8 cellular contexts compared by ENCODE assay signal in genomic region chr19:52570005-52570861, GRCh38. TPM values are rescaled to one million over a fixed set of nuclear protein-coding genes. Genes with fewer than 3 reads are reported as not detected.
A peak's percentile ranks its signal among the peaks of the same experiment; 100 is the strongest.
DNase-seq lines count a peak whose midpoint lies in the region; ATAC-seq, FAIRE-seq and TF ChIP-seq lines count a peak whose summit lies in the region.

Gene ZNF701, plus strand, starts transcription at chr19:52570287. Its CDS starts 3,861 bp downstream, at chr19:52574148.

- no peak within 1 kb of the TSS for H3K4me3 ChIP-seq in KMS-11 (IDR thresholded peaks at IDR 0.05; ENCODE audit: insufficient read depth, low read depth, low read length)

- no peaks in the 10 kb centered on the region for H3K27me3 ChIP-seq in KMS-11 (ENCODE audit: insufficient read depth, low read depth)

- ATAC-seq in GM21528 (IDR thresholded peaks at IDR 0.05; ENCODE audit: low FRiP score, unreplicated experiment) (peak; percentile 89), omental fat pad (ENCODE audit: low FRiP score) (peak; percentile 99)
- peak; percentile 98 for ATAC-seq in activated naive CD4-positive, alpha-beta T cell treated with anti-CD3 and anti-CD28 coated beads, Interleukin-2, amount 50 U/mL, for 72 hours

- H3K4me2 ChIP-seq in KMS-11 = peak within 1 kb of the TSS; percentile 15; the same call in 1 of the 2 replicates

- peak within 1 kb of the TSS; percentile 50; the same call in 1 of the 2 replicates for H3K9ac ChIP-seq in KMS-11

- H3K4me1 ChIP-seq in KMS-11 (ENCODE audit: low read depth, poor library complexity, severe bottlenecking) = no peaks in the 10 kb centered on the region

- DNase-seq in D721Med (ENCODE audit: insufficient read length, low spot score) = peak; percentile 66
- peak; percentile 82 for DNase-seq in SK-N-DZ (ENCODE audit: low spot score)
- DNase-seq in activated naive CD4-positive, alpha-beta T cell treated with anti-CD3 and anti-CD28 coated beads, Interleukin-2, amount 50 U/mL, for 72 hours (ENCODE audit: low spot score in 2 of 2) = peak; percentile 94 to 95
- DNase-seq in glomerular visceral epithelial cell (ENCODE audit: extremely low spot score) = peak; percentile 81
- DNase-seq in omental fat pad (ENCODE audit: low spot score) = peak; percentile 95

- FAIRE-seq in D721Med (lab: Jason Lieb, UNC) = no peak

- no peaks in the 10 kb centered on the region for H4K20me1 ChIP-seq in KMS-11 (ENCODE audit: insufficient read depth)

- no peaks in the 10 kb centered on the region for H3K79me2 ChIP-seq in KMS-11 (ENCODE audit: insufficient read depth, low read depth)

- H3K27ac Mint-ChIP-seq in activated naive CD4-positive, alpha-beta T cell treated with anti-CD3 and anti-CD28 coated beads, Interleukin-2, amount 50 U/mL, for 72 hours = peak within 1 kb of the TSS; percentile 93 to 95

- H3K36me3 Mint-ChIP-seq in activated naive CD4-positive, alpha-beta T cell treated with anti-CD3 and anti-CD28 coated beads, Interleukin-2, amount 50 U/mL, for 72 hours = peaks cover 58 to 68% of the 10 kb centered on the region in 2 donors

- no peak for TF ChIP-seq CTCF in D721Med (IDR thresholded peaks at IDR 0.05; ENCODE audit: insufficient read depth, missing control alignments)
- TF ChIP-seq CTCF in KMS-11 (conservative IDR thresholded peaks at IDR 0.05; ENCODE audit: low read depth, low read length) = peak; percentile 34; the same call in 1 of the 2 replicates
- no peak for TF ChIP-seq CTCF in omental fat pad (IDR thresholded peaks at IDR 0.05)

- H3K27ac ChIP-seq in KMS-11 = peak within 1 kb of the TSS; percentile 67
- peak within 1 kb of the TSS; percentile 91 for H3K27ac ChIP-seq in temporal lobe (ENCODE audit: low read depth, low read length)

- peak within 1 kb of the TSS; percentile 55; the same call in 1 of the 2 replicates for H2AFZ ChIP-seq in KMS-11 (ENCODE audit: low read depth)

- no peaks in the 10 kb centered on the region for H3K36me3 ChIP-seq in KMS-11 (ENCODE audit: insufficient read depth)

- peaks cover 35 to 39% of the 10 kb centered on the region in 2 donors for H3K9me3 Mint-ChIP-seq in activated naive CD4-positive, alpha-beta T cell treated with anti-CD3 and anti-CD28 coated beads, Interleukin-2, amount 50 U/mL, for 72 hours

RNA-seq across cellular contexts. Expression of gene ZNF701, which starts in this region (rescaled TPM):
- 2.7 and 2.8 TPM in 2 replicates for polyA plus RNA-seq in SK-N-DZ (2014; cell fraction: cytosol; rRNA removed)
- polyA plus RNA-seq in SK-N-DZ (2014; cell fraction: nucleus; rRNA removed) = 3.1 and 4.2 TPM in 2 replicates
- total RNA-seq in activated naive CD4-positive, alpha-beta T cell treated with anti-CD3 and anti-CD28 coated beads, Interleukin-2, amount 50 U/mL, for 72 hours = 10 to 100 TPM; 18.7 to 26.4 TPM
- 10 to 100 TPM in 3 of 4 donors, 1 to 10 TPM in 1; 8.6 to 24.6 (median 10.2) TPM for total RNA-seq in omental fat pad
- total RNA-seq in temporal lobe = 18.7 TPM
